Comparison of ENCODE assay signal across 25 cellular contexts in the genomic region with DNA sequence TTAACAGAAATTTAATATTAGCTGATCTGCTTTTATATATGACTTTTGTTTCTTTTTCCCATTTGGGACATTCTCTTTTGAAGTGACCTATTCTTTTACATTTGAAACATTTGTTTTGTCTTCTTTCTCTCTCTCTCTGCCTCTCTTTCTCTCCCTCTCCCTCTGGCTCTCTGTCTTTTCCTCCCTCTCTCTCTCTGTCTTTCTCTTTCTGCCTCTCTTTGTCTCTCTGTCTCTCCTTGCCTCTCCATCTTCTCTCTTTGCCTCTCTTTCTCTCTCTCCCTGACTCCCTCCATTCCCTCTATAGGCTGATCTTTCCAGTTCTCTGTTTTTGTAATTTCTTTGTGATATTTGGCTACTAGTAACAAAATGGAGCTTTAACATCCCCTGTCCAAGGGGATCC. TPM values are rescaled to one million over a fixed set of nuclear protein-coding genes. Genes with fewer than 3 reads are reported as not detected.
"Had no signal": no experiment of that assay in that cellular context is flagged by ENCODE, and none has a peak within 500 bp of the region (broad histone marks: within the 10 kb centered on the region; RNA-seq: fewer than 3 reads in every experiment).

No MANE protein-coding gene starts in this region.

- H3K36me3 ChIP-seq: MG63, SJSA1 had no signal

- H3K27ac Mint-ChIP-seq: IgD-negative memory B cell had no signal

- H3K4me3 ChIP-seq: MG63, SJSA1, SK-N-MC had no signal

- H3K27ac ChIP-seq: SJSA1, SK-N-MC had no signal

- H3K4me1 ChIP-seq: SJSA1 had no signal

- DNase-seq: KBM-7, MG63, NCI-H1092, NCI-H1105 treated with DMSO at 0.1 percent for 48 hours, NCI-H1417 treated with DMSO at 0.1 percent for 48 hours, NCI-H146, NCI-H1694 treated with DMSO at 0.1 percent for 48 hours, NCI-H1930, NCI-H2081, NCI-H2107, NCI-H2171, NCI-H226, NCI-H446, NCI-H510A, NCI-H524 treated with DMSO at 0.1 percent for 48 hours, NCI-H69, NCI-H774, Right ventricle myocardium superior, RPMI8226, SIG-M5 had no signal

- H3K9me3 ChIP-seq: MG63, SJSA1 had no signal

- H3K4me3 Mint-ChIP-seq: IgD-negative memory B cell had no signal

RNA-seq across cellular contexts. Expression of gene TULP1, which starts 52.0 kb away (rescaled TPM):
- total RNA-seq: HT1080, LHCN-M2, Right ventricle myocardium superior, SJSA1 had no signal
- polyA plus RNA-seq: IgD-negative memory B cell had no signal
